In genomic region chr7:123231060-123232000, GRCh38 we compare ENCODE assay signal across 16 cellular contexts. TPM values are rescaled to one million over a fixed set of nuclear protein-coding genes. Genes with fewer than 3 reads are reported as not detected.
"Had no signal": no experiment of that assay in that cellular context is flagged by ENCODE, and none has a peak within 500 bp of the region (broad histone marks: within the 10 kb centered on the region; RNA-seq: fewer than 3 reads in every experiment).

No MANE protein-coding gene starts in this region.

- DNase-seq: activated CD4-positive, alpha-beta T cell treated with anti-CD3 and anti-CD28 coated beads, Interleukin-2, amount 10 ng/mL, durations not matched to agents 24 days and 14 days; activated CD4-positive, CD25-positive, alpha-beta regulatory T cell; activated CD8-positive, alpha-beta memory T cell treated with anti-CD3 and anti-CD28 coated beads, Interleukin-2, amount 50 U/mL, for 48 hours; activated gamma-delta T cell treated with Interleukin-2 at 50 U/mL for 16 hours; activated T-cell treated with anti-CD3 and anti-CD28 coated beads, Interleukin-2, amount 50 U/mL, for 72 hours; central memory CD4-positive, alpha-beta T cell; cortex of kidney; effector CD4-positive, alpha-beta T cell; foreskin keratinocyte; left cardiac atrium; naive thymus-derived CD4-positive, alpha-beta T cell; retina; stimulated activated naive CD8-positive, alpha-beta T cell treated with anti-CD3 and anti-CD28 coated beads, Interleukin-15, Interleukin-2, amounts not matched to agents 100 U/mL and 50 U/mL, for 24 hours; trophoblast cell had no signal

- ATAC-seq: activated T-cell treated with anti-CD3 and anti-CD28 coated beads, Interleukin-2, amount 50 U/mL, for 72 hours; foreskin keratinocyte; left cardiac atrium; mucosa of descending colon; stimulated activated naive CD8-positive, alpha-beta T cell treated with anti-CD3 and anti-CD28 coated beads, Interleukin-15, Interleukin-2, amounts not matched to agents 100 U/mL and 50 U/mL, for 24 hours had no signal

- H3K27me3 ChIP-seq: foreskin keratinocyte, neutrophil had no signal

- H3K4me1 ChIP-seq: foreskin keratinocyte had no signal

- H3K27ac ChIP-seq: foreskin keratinocyte, neutrophil had no signal

- H3K36me3 ChIP-seq: neutrophil had no signal

- H3K4me3 ChIP-seq: mucosa of descending colon had no signal

- H3K9me3 ChIP-seq: mucosa of descending colon, neutrophil had no signal

RNA-seq across cellular contexts. Expression of gene SLC13A1, which starts 31.6 kb away (rescaled TPM):
- polyA plus RNA-seq: foreskin keratinocyte; naive thymus-derived CD4-positive, alpha-beta T cell had no signal
